Comparison of ENCODE assay signal across 8 cellular contexts in the genomic region with DNA sequence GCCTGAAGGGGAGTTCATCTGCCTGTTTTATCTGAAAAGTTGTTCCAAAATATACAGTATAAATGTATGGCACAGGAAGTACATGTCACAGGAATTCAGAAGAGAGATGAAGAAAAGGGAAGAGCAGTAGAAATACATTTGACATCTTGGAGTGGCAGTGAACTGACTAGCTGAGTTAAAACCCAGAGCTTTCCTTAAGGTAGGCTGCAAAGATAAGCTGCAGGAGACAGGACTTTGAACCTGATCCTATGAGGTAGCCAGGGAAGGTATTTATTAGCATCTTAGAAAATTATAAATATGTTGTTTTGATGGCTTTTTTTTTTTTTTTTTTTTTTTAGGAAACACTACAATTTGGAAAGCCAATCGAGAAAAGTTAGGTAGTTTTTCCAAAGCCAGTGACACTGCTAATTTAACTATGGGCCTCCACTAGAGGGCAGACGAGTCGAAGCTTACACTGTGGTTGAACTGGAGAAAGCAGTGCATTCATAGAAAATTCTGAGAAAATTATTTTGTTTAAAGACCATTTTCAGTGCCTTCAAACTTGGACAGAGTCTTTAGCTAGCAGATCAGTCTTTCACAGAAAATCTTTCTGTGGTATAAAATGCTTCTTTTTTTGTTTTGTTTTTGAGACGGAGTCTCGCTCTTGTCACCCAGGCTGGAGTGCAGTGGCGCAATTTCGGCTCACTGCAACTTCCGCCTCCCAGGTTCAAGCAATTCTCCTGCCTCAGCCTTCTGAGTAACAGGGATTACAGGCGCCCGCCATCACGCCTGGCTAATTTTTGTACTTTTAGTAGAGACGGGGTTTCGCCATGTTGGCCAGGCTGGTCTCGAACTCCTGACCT.
A peak's percentile ranks its signal among the peaks of the same experiment; 100 is the strongest.
DNase-seq lines count a peak whose midpoint lies in the region; ATAC-seq and TF ChIP-seq lines count a peak whose summit lies in the region.

No MANE protein-coding gene starts in this region.

- H3K27ac ChIP-seq in WERI-Rb-1 (no peak overlapping the region), breast epithelium (no peak overlapping the region)

- no peaks in the 10 kb centered on the region for H3K36me3 ChIP-seq in WERI-Rb-1
- H3K36me3 ChIP-seq in breast epithelium, result no peaks in the 10 kb centered on the region

- H3K4me3 ChIP-seq in WERI-Rb-1 (ENCODE audit: low read depth, low read length) (no peak overlapping the region), breast epithelium (no peak overlapping the region)

- TF ChIP-seq CTCF in WERI-Rb-1 (IDR thresholded peaks at IDR 0.05; ENCODE audit: low read depth, low read length), result peak; percentile 67
- peak; percentile 28 to 71 (median 60) for TF ChIP-seq CTCF in breast epithelium (IDR thresholded peaks at IDR 0.05)

- intact Hi-C loops in breast epithelium (cut with DNase I; ENCODE audit: low total_unique reads), result no loop called here

- TF ChIP-seq POLR2A in breast epithelium (IDR thresholded peaks at IDR 0.05), result no peak

- ATAC-seq in GM18519 (IDR thresholded peaks at IDR 0.05; ENCODE audit: low FRiP score, unreplicated experiment), result no peak

- H3K4me1 ChIP-seq in breast epithelium, result no peaks in the 10 kb centered on the region

- H3K9me3 ChIP-seq in WERI-Rb-1 (ENCODE audit: severe bottlenecking) (no peaks in the 10 kb centered on the region), breast epithelium (no peaks in the 10 kb centered on the region)

- no peaks in the 10 kb centered on the region for H3K27me3 ChIP-seq in WERI-Rb-1 (ENCODE audit: insufficient read depth, low read depth, severe bottlenecking)
- no peaks in the 10 kb centered on the region for H3K27me3 ChIP-seq in breast epithelium

- DNase-seq in DMS153 treated with DMSO at 0.1 percent for 48 hours (lab: John Stamatoyannopoulos, UW; ENCODE audit: unreplicated experiment) (peak; percentile 62), DMS153 (lab: John Stamatoyannopoulos, UW) (no peak), NCI-H187 treated with DMSO at 0.1 percent for 48 hours (lab: John Stamatoyannopoulos, UW) (peak; percentile 37), WERI-Rb-1 (peak; percentile 61), breast epithelium (ENCODE audit: low spot score in 2 of 2) (peak in 1 of 2 donors; percentile 25), inferior parietal cortex (ENCODE audit: extremely low spot score) (peak; percentile 86)
- DNase-seq in stimulated activated CD4-positive, alpha-beta T cell treated with anti-CD3 and anti-CD28 coated beads, Interleukin-15, amount 100 ng/mL, for 24 hours, result peak; percentile 80
